10 cellular contexts compared by ENCODE assay signal in the genomic region with DNA sequence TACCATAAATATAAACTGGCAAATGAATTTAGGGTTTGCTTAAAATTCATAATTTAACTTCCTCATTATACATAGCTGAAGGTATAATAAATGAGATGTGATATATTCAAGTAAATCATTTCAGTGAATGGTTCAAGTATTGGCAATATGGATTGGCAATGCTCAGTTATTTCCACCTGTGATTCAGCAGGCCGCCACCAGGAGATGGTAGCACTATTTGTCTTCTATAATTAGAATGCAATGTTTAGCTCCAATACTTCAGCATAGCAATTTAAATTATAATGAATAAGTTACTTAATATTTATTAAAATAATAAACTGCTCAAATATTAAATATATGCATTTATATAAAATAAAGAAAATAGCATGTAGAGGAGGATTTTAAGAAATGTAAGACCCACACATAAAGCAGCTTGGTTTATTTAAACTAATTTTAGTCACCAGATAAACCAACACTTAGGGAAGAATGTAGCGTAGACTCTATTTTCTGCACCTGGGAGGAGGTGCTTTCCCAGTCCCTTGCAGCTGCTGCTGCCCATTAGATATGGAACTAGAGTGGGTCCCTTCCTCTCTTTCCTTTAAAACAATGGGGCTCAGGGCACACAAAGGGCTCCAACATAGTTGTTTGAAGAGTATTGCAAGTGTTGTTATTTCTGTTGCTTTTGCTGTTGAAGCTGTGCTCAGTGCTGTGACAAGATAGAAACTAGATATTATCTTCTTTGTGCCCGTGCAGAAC.
DNase-seq lines count a peak whose midpoint lies in the region; ATAC-seq, FAIRE-seq and TF ChIP-seq lines count a peak whose summit lies in the region.
"Had no signal": no experiment of that assay in that cellular context is flagged by ENCODE, and none has a peak within 500 bp of the region (broad histone marks: within the 10 kb centered on the region; RNA-seq: fewer than 3 reads in every experiment).

No MANE protein-coding gene starts in this region.

- H3K27me3 ChIP-seq in BJ (ENCODE audit: control insufficient read depth, insufficient read depth, low read length) (no peaks in the 10 kb centered on the region), GM12878 (replicated peaks in 1 of 2; ENCODE audit: control insufficient read depth in 2 of 2, insufficient read depth in 2 of 2, low read length in 1 of 2) (no peaks in the 10 kb centered on the region), HepG2 (ENCODE audit: control insufficient read depth in 1 of 2, insufficient read depth in 2 of 2, low read length in 2 of 2) (no peaks in the 10 kb centered on the region), small intestine (ENCODE audit: control insufficient read depth in 2 of 2, insufficient read depth in 2 of 2, low read length in 2 of 2) (no peaks in the 10 kb centered on the region)

- H2AFZ ChIP-seq in GM12878 (ENCODE audit: control insufficient read depth, low read depth, low read length) (no peak overlapping the region), HepG2 (ENCODE audit: low read length) (no peak overlapping the region)

- FAIRE-seq in GM12878 (lab: Jason Lieb, UNC) (no peak), HepG2 (lab: Jason Lieb, UNC) (no peak), small intestine (lab: Jason Lieb, UNC) (no peak)

- no TSS peak for BruUV-seq in GM12878 (replicated peaks; lab: Mats Ljungman, UMichigan)
- BruUV-seq in HepG2 (replicated peaks; lab: Mats Ljungman, UMichigan), result no TSS peak

- DNase-seq in BJ (ENCODE audit: low read depth) (no peak), GM12878 (ENCODE audit: low read depth, low spot score) (no peak), HepG2 (ENCODE audit: low spot score) (peak; percentile 13), small intestine (no peak), NCI-H2196 treated with DMSO at 0.1 percent for 48 hours (lab: John Stamatoyannopoulos, UW; ENCODE audit: unreplicated experiment) (no peak), head of caudate nucleus (no peak), D341Med (ENCODE audit: low spot score) (no peak)
- DNase-seq: GOT3, occipital lobe had no signal

- in situ Hi-C loops in GM12878 (cut with MboI), result no loop called here
- in situ Hi-C loops in HepG2 (cut with HindIII; ENCODE audit: extremely low pct_ligation_motif_present, low pct_unique_long_range_greater_than_20kb), result loop anchor here (10.0 kb wide), 1 partner anchor 378 kb away; no protein-coding TSS in a partner anchor

- CTCF ChIA-PET in BJ (lab: Yijun Ruan, JAX) (interaction anchor here (1.0 to 1.4 kb wide), 3 partner anchors 9 to 155 kb away, joined by 3 to 4 read pairs (median 3); no protein-coding TSS in a partner anchor), GM12878 (lab: Yijun Ruan, JAX) (interaction anchor here (1.1 to 1.6 kb wide), 2 partner anchors 9 to 154 kb away, joined by 3 to 5 read pairs; no protein-coding TSS in a partner anchor), HepG2 (lab: Yijun Ruan, JAX; ENCODE audit: low intra/inter-chr PET ratio, low total read pairs) (no interaction called here)

- TF ChIP-seq CTCF in BJ (IDR thresholded peaks at IDR 0.05; ENCODE audit: insufficient read depth, low read depth, low read length) (peak; percentile 39), GM12878 (IDR thresholded peaks at IDR 0.05 in 2 of 3, conservative IDR thresholded peaks at IDR 0.05 in 1 of 3; ENCODE audit: control insufficient read depth in 2 of 3, extremely low read depth in 1 of 3, insufficient read depth in 1 of 3, low read depth in 3 of 3, low read length in 3 of 3) (peak in 2 of 3 experiments; percentile 25 to 45; a peak in 3 of 6 replicates), HepG2 (CRISPR knock-in tag; IDR thresholded peaks at IDR 0.05) (peak; percentile 36)

- H3K27ac ChIP-seq in GM12878 (ENCODE audit: control insufficient read depth, insufficient read depth) (no peak overlapping the region), HepG2 (ENCODE audit: extremely low read length, insufficient read depth, low read length) (no peak overlapping the region), small intestine (ENCODE audit: low read depth in 1 of 2, low read length in 1 of 2) (no peak overlapping the region)

- RAD21 ChIA-PET in GM12878 (lab: Charles Lee; ENCODE audit: unreplicated experiment), result interaction anchor here (1.4 kb wide), 1 partner anchor 154 kb away, joined by 4 read pairs; no protein-coding TSS in a partner anchor

- TF ChIP-seq EP300 in GM12878 (IDR thresholded peaks at IDR 0.05; ENCODE audit: borderline replicate concordance in 1 of 2, control insufficient read depth in 1 of 2, low read depth in 2 of 2, low read length in 2 of 2) (no peak), HepG2 (IDR thresholded peaks at IDR 0.05; ENCODE audit: low read depth in 2 of 2, low read length in 2 of 2) (no peak), HepG2 (CRISPR knock-in tag; IDR thresholded peaks at IDR 0.05; ENCODE audit: borderline replicate concordance) (no peak)

- intact Hi-C loops in GM12878 (cut with micrococcal nuclease; ENCODE audit: unreplicated experiment), result loop anchor here (10.0 kb wide), 1 partner anchor 358 kb away; no protein-coding TSS in a partner anchor
- intact Hi-C loops in HepG2 (cut with micrococcal nuclease; ENCODE audit: unreplicated experiment), result loop anchor here (2.0 kb wide), 1 partner anchor 380 kb away; no protein-coding TSS in a partner anchor
- intact Hi-C loops in head of caudate nucleus (cut with DNase I), result no loop called here

- no peaks in the 10 kb centered on the region for H4K20me1 ChIP-seq in GM12878 (ENCODE audit: control insufficient read depth, insufficient read depth)
- no peaks in the 10 kb centered on the region for H4K20me1 ChIP-seq in HepG2 (ENCODE audit: insufficient read depth, low read length)

- H3K79me2 ChIP-seq in GM12878 (ENCODE audit: control insufficient read depth, insufficient read depth, low read length) (no peaks in the 10 kb centered on the region), HepG2 (ENCODE audit: insufficient read depth, low read length) (no peaks in the 10 kb centered on the region)

- POLR2A ChIA-PET in BJ (lab: Charles Lee) (no interaction called here), GM12878 (lab: Charles Lee) (no interaction called here), HepG2 (lab: Yijun Ruan, JAX) (no interaction called here)

- TF ChIP-seq POLR2A in GM12878 (IDR thresholded peaks at IDR 0.05; ENCODE audit: low read depth, low read length) (no peak), HepG2 (IDR thresholded peaks at IDR 0.05; ENCODE audit: insufficient read depth in 1 of 2, low read depth in 2 of 2, low read length in 2 of 2) (no peak)

- SMC1A ChIA-PET in GM12878 (lab: Charles Lee; ENCODE audit: uncharacterized antibody, unreplicated experiment), result no interaction called here

- no peaks in the 10 kb centered on the region for H3K9me3 ChIP-seq in GM12878 (replicated peaks; ENCODE audit: control insufficient read depth, insufficient read depth, low read length)
- H3K9me3 ChIP-seq in HepG2 (ENCODE audit: low read length), result no peaks in the 10 kb centered on the region
- no peaks in the 10 kb centered on the region for H3K9me3 ChIP-seq in small intestine (ENCODE audit: control insufficient read depth, low read depth)

- TF ChIP-seq RAD21 in GM12878 (IDR thresholded peaks at IDR 0.05; ENCODE audit: insufficient read depth, low read depth, low read length) (no peak), HepG2 (CRISPR knock-in tag; IDR thresholded peaks at IDR 0.05) (no peak)

- H3K4me3 ChIP-seq in BJ (ENCODE audit: low read depth, low read length) (no peak overlapping the region), GM12878 (no peak overlapping the region), HepG2 (replicated peaks in 1 of 3; ENCODE audit: insufficient read depth in 1 of 3, low read depth in 2 of 3, low read length in 3 of 3) (no peak overlapping the region), small intestine (ENCODE audit: low read depth in 1 of 2, low read length in 2 of 2) (no peak overlapping the region)

- H3K4me1 ChIP-seq in GM12878 (ENCODE audit: control insufficient read depth, insufficient read depth, low read length), result no peaks in the 10 kb centered on the region
- no peaks in the 10 kb centered on the region for H3K4me1 ChIP-seq in HepG2 (ENCODE audit: insufficient read depth, low read length)
- H3K4me1 ChIP-seq in small intestine (ENCODE audit: control insufficient read depth in 2 of 2, insufficient read depth in 1 of 2, low read depth in 1 of 2, low read length in 1 of 2), result no peaks in the 10 kb centered on the region

- H3K36me3 ChIP-seq in BJ (ENCODE audit: control insufficient read depth, insufficient read depth, low read length), result no peaks in the 10 kb centered on the region
- no peaks in the 10 kb centered on the region for H3K36me3 ChIP-seq in GM12878 (ENCODE audit: control insufficient read depth in 2 of 2, insufficient read depth in 2 of 2, low read length in 1 of 2)
- no peaks in the 10 kb centered on the region for H3K36me3 ChIP-seq in HepG2 (replicated peaks in 1 of 2; ENCODE audit: control insufficient read depth in 1 of 2, insufficient read depth in 2 of 2, low read length in 2 of 2)
- no peaks in the 10 kb centered on the region for H3K36me3 ChIP-seq in small intestine (ENCODE audit: control insufficient read depth in 2 of 2, insufficient read depth in 2 of 2, low read length in 2 of 2)

- H3K4me2 ChIP-seq in GM12878 (ENCODE audit: control insufficient read depth, insufficient read depth), result no peak overlapping the region
- no peak overlapping the region for H3K4me2 ChIP-seq in HepG2 (ENCODE audit: low read depth, low read length)

- 2% methylated on average over 3 of the region's 3 CpGs for WGBS in GM12878 (ENCODE audit: insufficient coverage, insufficient replicate concordance, low lambda C conversion rate, missing lambda C conversion rate)
- WGBS in HepG2 (ENCODE audit: low lambda C conversion rate), result 13% methylated on average over 3 of the region's 3 CpGs
- WGBS in small intestine, 3 donors, result 80 to 83% (median 80%) methylated on average over 3 of the region's 3 CpGs

- no peak overlapping the region for H3K9ac ChIP-seq in GM12878 (ENCODE audit: control insufficient read depth, insufficient read depth, low read length)
- H3K9ac ChIP-seq in HepG2 (ENCODE audit: insufficient read depth, low read depth, low read length), result no peak overlapping the region

- peak; percentile 65 for ATAC-seq in HG03159 (IDR thresholded peaks at IDR 0.05; ENCODE audit: unreplicated experiment)
- ATAC-seq in GM12878, result 0 out of 3 replicates have a peak, but pooled peaks have one; percentile 22
- no peak for ATAC-seq in HepG2

TF ChIP-seq in HepG2, 621 proteins besides CTCF, POLR2A, EP300 and RAD21:
- TF ChIP-seq STAG1 (CRISPR knock-in tag; IDR thresholded peaks at IDR 0.05), result peak; percentile 54
- no peak for TF ChIP-seq ZSCAN12 (CRISPR knock-in tag; IDR thresholded peaks at IDR 0.05)
TF ChIP-seq in HepG2: peak in this region for 1.
